Comparison of ENCODE assay signal across 17 cellular contexts in genomic region chr2:65604246-65604645, GRCh38.
DNase-seq lines count a peak whose midpoint lies in the region; ATAC-seq and TF ChIP-seq lines count a peak whose summit lies in the region.
"Had no signal": no experiment of that assay in that cellular context is flagged by ENCODE, and none has a peak within 500 bp of the region (broad histone marks: within the 10 kb centered on the region; RNA-seq: fewer than 3 reads in every experiment).

No MANE protein-coding gene starts in this region.

- peak overlapping the region; percentile 84 for H3K4me2 ChIP-seq in BLaER1

- TF ChIP-seq CTCF in brain microvascular endothelial cell (IDR thresholded peaks at IDR 0.05; ENCODE audit: low read depth, low read length, missing control alignments) = no peak

- H3K9ac ChIP-seq in BLaER1 = no peak overlapping the region

- H3K4me3 ChIP-seq in BLaER1 (no peak overlapping the region), MG63 (no peak overlapping the region), brain microvascular endothelial cell (ENCODE audit: low read depth, low read length) (no peak overlapping the region)
- H3K4me3 ChIP-seq: dorsolateral prefrontal cortex had no signal

- ATAC-seq in GM21737 (IDR thresholded peaks at IDR 0.05; ENCODE audit: unreplicated experiment) = no peak
- ATAC-seq in GM21447 (IDR thresholded peaks at IDR 0.05; ENCODE audit: unreplicated experiment) = no peak
- ATAC-seq: activated T-cell treated with anti-CD3 and anti-CD28 coated beads, Interleukin-2, amount 50 U/mL, for 72 hours had no signal

- in situ Hi-C loops in brain microvascular endothelial cell (cut with HindIII; ENCODE audit: low pct_ligation_motif_present, low sequenced_read_pairs) = no loop called here

- H3K27me3 ChIP-seq in BLaER1 (no peaks in the 10 kb centered on the region), MG63 (no peaks in the 10 kb centered on the region), brain microvascular endothelial cell (replicated peaks) (no peaks in the 10 kb centered on the region)
- H3K27me3 ChIP-seq: dorsolateral prefrontal cortex had no signal

- H3K36me3 ChIP-seq in BLaER1 = no peaks in the 10 kb centered on the region
- H3K36me3 ChIP-seq in MG63 = no peaks in the 10 kb centered on the region
- no peaks in the 10 kb centered on the region for H3K36me3 ChIP-seq in brain microvascular endothelial cell (replicated peaks)

- peaks cover 55% of the 10 kb centered on the region for H3K4me1 ChIP-seq in BLaER1

- H3K27ac ChIP-seq in BLaER1 = peak overlapping the region; percentile 76; the same call in 1 of the 2 replicates
- no peak overlapping the region for H3K27ac ChIP-seq in brain microvascular endothelial cell
- H3K27ac ChIP-seq: dorsolateral prefrontal cortex had no signal

- no peaks in the 10 kb centered on the region for H4K20me1 ChIP-seq in BLaER1

- H3K9me3 ChIP-seq in BLaER1 (no peaks in the 10 kb centered on the region), MG63 (no peaks in the 10 kb centered on the region)

- DNase-seq in MG63 (peak; percentile 19), brain microvascular endothelial cell (peak; percentile 18), mucosa of gallbladder (ENCODE audit: low spot score) (peak; percentile 22), T1000 (lab: John Stamatoyannopoulos, UW) (no peak), COLO668 (lab: John Stamatoyannopoulos, UW; ENCODE audit: unreplicated experiment) (no peak)
- DNase-seq: activated CD4-positive, alpha-beta T cell treated with anti-CD3 and anti-CD28 coated beads for 4 hours; activated T-cell treated with anti-CD3 and anti-CD28 coated beads, Interleukin-2, amount 50 U/mL, for 72 hours; C1 segment of cervical spinal cord; dorsolateral prefrontal cortex; GDM1; H7; MV-4-11; NCI-H2227 treated with DMSO at 0.1 percent for 48 hours; stimulated activated CD4-positive, alpha-beta T cell treated with anti-CD3 and anti-CD28 coated beads, Interleukin-4, amount 100 ng/mL, for 1 hour had no signal

Comparison
In these comparisons a context has a peak if more than half of its experiments do, and no peak if none do; other contexts are left out.
1. DNase-seq: peak in MG63 (single experiment), brain microvascular endothelial cell (single experiment) and mucosa of gallbladder (single experiment); none in T1000 (single experiment) and COLO668 (single experiment).